Comparison of ENCODE assay signal across 7 cellular contexts in the genomic region with DNA sequence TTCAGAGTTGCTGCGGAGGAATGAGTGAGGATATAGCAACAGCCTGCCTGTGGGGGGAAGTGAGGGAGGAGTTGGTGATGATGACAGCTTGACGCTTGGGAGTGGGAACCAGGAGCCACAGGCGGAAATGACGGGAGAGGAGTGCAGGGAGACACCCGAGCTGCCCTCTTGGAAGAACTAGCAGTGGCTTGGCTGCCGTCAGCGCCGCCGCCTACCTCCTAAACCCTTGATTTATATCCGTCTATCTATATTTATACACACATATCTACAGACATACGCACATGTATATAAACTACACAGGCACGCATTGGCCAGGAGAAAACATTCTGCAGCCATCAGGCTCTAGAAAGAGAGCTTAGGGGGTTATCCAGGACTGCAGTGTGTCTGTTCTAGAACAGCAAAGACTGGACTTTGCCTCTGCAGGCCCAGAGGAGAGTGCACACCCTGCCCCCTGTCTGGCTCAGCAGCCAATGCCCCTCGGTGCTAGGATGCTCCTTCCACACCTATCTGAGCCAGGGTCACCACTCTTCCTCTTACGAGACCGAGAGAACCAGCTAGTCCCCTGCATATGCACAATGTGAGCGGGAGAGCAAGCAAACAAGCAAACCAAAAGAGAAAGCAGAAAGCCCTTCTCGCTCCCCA. TPM values are rescaled to one million over a fixed set of nuclear protein-coding genes. Genes with fewer than 3 reads are reported as not detected.
DNase-seq lines count a peak whose midpoint lies in the region; ATAC-seq and TF ChIP-seq lines count a peak whose summit lies in the region.

No MANE protein-coding gene starts in this region.

- H3K36me3 ChIP-seq in transverse colon = no peaks in the 10 kb centered on the region

- in situ Hi-C loops in transverse colon (cut with MboI; ENCODE audit: low pct_ligation_motif_present in 1 of 4, low pct_unique_long_range_greater_than_20kb in 1 of 4, low sequenced_read_pairs in 3 of 4) = no loop called here

- DNase-seq in NCI-H2029 treated with DMSO at 0.1 percent for 48 hours (lab: John Stamatoyannopoulos, UW) = peak; percentile 23
- peak in 45 of 61 donors; percentile 12 to 93 (median 49) for DNase-seq in caudate nucleus (lab: John Stamatoyannopoulos, UW)
- DNase-seq in lung microvascular endothelial cell (ENCODE audit: low read depth in 2 of 2) = peak; percentile 10 to 75
- DNase-seq in transverse colon = peak; percentile 62
- DNase-seq in HUDEP-2 (lab: John Stamatoyannopoulos, UW; ENCODE audit: unreplicated experiment in 76 of 76) = no peak

- TF ChIP-seq POLR2A in transverse colon (IDR thresholded peaks at IDR 0.05) = no peak

- ATAC-seq in GM19328 (IDR thresholded peaks at IDR 0.05; ENCODE audit: unreplicated experiment) (no peak), GM21447 (IDR thresholded peaks at IDR 0.05; ENCODE audit: unreplicated experiment) (no peak)

- H3K27ac ChIP-seq in caudate nucleus (ENCODE audit: low read depth, low read length) (no peak overlapping the region), transverse colon (peak overlapping the region; percentile 72 to 77 (median 76))

- peaks cover 10 to 32% (median 18%) of the 10 kb centered on the region in 4 donors for H3K4me1 ChIP-seq in transverse colon

- WGBS in transverse colon (ENCODE audit: low coverage in 1 of 2), 2 donors = 17 to 32% methylated on average over 2 to 17 of the region's 17 CpGs

- intact Hi-C loops in transverse colon (cut with DNase I; ENCODE audit: low total_unique reads) = no loop called here

- TF ChIP-seq CTCF in transverse colon (IDR thresholded peaks at IDR 0.05) = no peak

- no peaks in the 10 kb centered on the region for H3K9me3 ChIP-seq in transverse colon

- H3K27me3 ChIP-seq in transverse colon = no peaks in the 10 kb centered on the region

- H3K4me3 ChIP-seq in transverse colon = peak overlapping the region in 1 of 4 donors; percentile 25

- no peak for TF ChIP-seq EP300 in transverse colon (IDR thresholded peaks at IDR 0.05; ENCODE audit: low read depth)

RNA-seq across cellular contexts. Expression of a gene that starts 45.3 kb away (rescaled TPM):
- 8.1 and 13.9 TPM in 2 replicates for total RNA-seq in lung microvascular endothelial cell
- 10 to 100 TPM in 3 of 4 donors, 1 to 10 TPM in 1; 4.2 to 22.5 (median 16.0) TPM for total RNA-seq in transverse colon

RNA-seq across cellular contexts. Expression of a gene that starts 54.8 kb away (rescaled TPM):
- total RNA-seq in lung microvascular endothelial cell = 36.0 and 47.8 TPM in 2 replicates
- total RNA-seq in transverse colon = 100 to 1,000 TPM in 1 of 4 donors, 10 to 100 TPM in 3; 35.8 to 115 (median 70.3) TPM

Comparison
In these comparisons a context has a peak if more than half of its experiments do, and no peak if none do; other contexts are left out.
1. DNase-seq: peak in NCI-H2029 treated with DMSO at 0.1 percent for 48 hours (single experiment), caudate nucleus (45 of 61), lung microvascular endothelial cell (2 of 2) and transverse colon (single experiment); none in HUDEP-2 (0 of 76).